ENCODE assay signal across 10 cellular contexts in genomic region chr16:88905563-88905962, GRCh38. TPM values are rescaled to one million over a fixed set of nuclear protein-coding genes. Genes with fewer than 3 reads are reported as not detected.
DNase-seq lines count a peak whose midpoint lies in the region; ATAC-seq and TF ChIP-seq lines count a peak whose summit lies in the region.
"Had no signal": no experiment of that assay in that cellular context is flagged by ENCODE, and none has a peak within 500 bp of the region (broad histone marks: within the 10 kb centered on the region; RNA-seq: fewer than 3 reads in every experiment).

No MANE protein-coding gene starts in this region.

- H3K27me3 ChIP-seq in gastrocnemius medialis: no peaks in the 10 kb centered on the region
- H3K27me3 ChIP-seq: Peyer's patch had no signal

- peak overlapping the region in 1 of 6 donors; percentile 56 for H3K27ac Mint-ChIP-seq in naive B cell
- H3K27ac Mint-ChIP-seq: natural killer cell treated with Interleukin-12 subunit alpha and Interleukin-12 subunit beta and Interleukin-15 and Interleukin-18, amount 100 ng/mL, for 72 hours had no signal

- peaks cover 7 to 20% of the 10 kb centered on the region in 2 donors for H3K4me1 ChIP-seq in gastrocnemius medialis
- H3K4me1 ChIP-seq: Peyer's patch had no signal

- TF ChIP-seq CTCF in gastrocnemius medialis (IDR thresholded peaks at IDR 0.05 in 4 of 5, conservative IDR thresholded peaks at IDR 0.05 in 1 of 5): no peak

- no peaks in the 10 kb centered on the region for H3K27me3 Mint-ChIP-seq in naive B cell

- H3K9me3 Mint-ChIP-seq in naive B cell: no peaks in the 10 kb centered on the region
- H3K9me3 Mint-ChIP-seq: natural killer cell treated with Interleukin-12 subunit alpha and Interleukin-12 subunit beta and Interleukin-15 and Interleukin-18, amount 100 ng/mL, for 72 hours had no signal

- no peaks in the 10 kb centered on the region for H3K36me3 Mint-ChIP-seq in naive B cell
- H3K36me3 Mint-ChIP-seq: natural killer cell treated with Interleukin-12 subunit alpha and Interleukin-12 subunit beta and Interleukin-15 and Interleukin-18, amount 100 ng/mL, for 72 hours had no signal

- TF ChIP-seq POLR2A in gastrocnemius medialis (IDR thresholded peaks at IDR 0.05): no peak

- no peak overlapping the region for H3K27ac ChIP-seq in gastrocnemius medialis

- H3K4me3 Mint-ChIP-seq in naive B cell: no peak overlapping the region
- H3K4me3 Mint-ChIP-seq: natural killer cell treated with Interleukin-12 subunit alpha and Interleukin-12 subunit beta and Interleukin-15 and Interleukin-18, amount 100 ng/mL, for 72 hours had no signal

- ATAC-seq in SK-N-SH treated with all-trans-retinoic acid at 6 μM for 48 hours (peak; percentile 14; the same call in 2 of the 3 replicates), naive B cell (ENCODE audit: low read depth in 2 of 2) (peak; percentile 40 to 43), gastrocnemius medialis (no peak), HG03097 (IDR thresholded peaks at IDR 0.05; ENCODE audit: low FRiP score, unreplicated experiment) (no peak)

- peaks cover 9 to 33% (median 21%) of the 10 kb centered on the region in 3 donors for H3K4me1 Mint-ChIP-seq in naive B cell

- DNase-seq in NCI-H82 (lab: John Stamatoyannopoulos, UW): peak; percentile 64
- DNase-seq in NCI-H82 treated with DMSO at 0.1 percent for 48 hours (lab: John Stamatoyannopoulos, UW; ENCODE audit: unreplicated experiment): no peak
- peak; percentile 66 for DNase-seq in GM19238 (ENCODE audit: insufficient read length, low spot score)
- no peak for DNase-seq in naive B cell
- DNase-seq in gastrocnemius medialis: no peak
- no peak for DNase-seq in islet precursor cell

- H3K36me3 ChIP-seq in gastrocnemius medialis: no peaks in the 10 kb centered on the region
- H3K36me3 ChIP-seq: Peyer's patch had no signal

- in situ Hi-C loops in gastrocnemius medialis (cut with MboI; ENCODE audit: low sequenced_read_pairs in 4 of 4): no loop called here

- intact Hi-C loops in gastrocnemius medialis (cut with DNase I; ENCODE audit: low total_unique reads): loop anchor here (10.0 kb wide), 1 partner anchor 51 kb away; the partner anchor contains the start of genes GALNS and TRAPPC2L

- H3K9me3 ChIP-seq in gastrocnemius medialis: no peaks in the 10 kb centered on the region
- H3K9me3 ChIP-seq: Peyer's patch had no signal

- no peak overlapping the region for H3K4me3 ChIP-seq in gastrocnemius medialis
- H3K4me3 ChIP-seq: Peyer's patch had no signal

TF ChIP-seq in SK-N-SH treated with all-trans-retinoic acid at 6 μM for 48 hours, 23 proteins besides CTCF, POLR2A, EP300 and RAD21:
- TF ChIP-seq CREB5 (CRISPR knock-in tag; IDR thresholded peaks at IDR 0.05; ENCODE audit: low read depth) (no peak), SNAI2 (CRISPR knock-in tag; IDR thresholded peaks at IDR 0.05) (no peak), CSDC2 (CRISPR knock-in tag; IDR thresholded peaks at IDR 0.05) (no peak), TOX (CRISPR knock-in tag; IDR thresholded peaks at IDR 0.05; ENCODE audit: borderline replicate concordance) (no peak), ZNF8 (CRISPR knock-in tag; IDR thresholded peaks at IDR 0.05) (no peak)

RNA-seq across cellular contexts. Expression of gene PABPN1L, which starts 39.1 kb away (rescaled TPM):
- polyA plus RNA-seq in naive B cell (ENCODE audit: low read depth in 6 of 6): not detected
- total RNA-seq in gastrocnemius medialis: not detected
- total RNA-seq: natural killer cell treated with Interleukin-12 subunit alpha and Interleukin-12 subunit beta and Interleukin-15 and Interleukin-18, amount 100 ng/mL, for 72 hours; Peyer's patch had no signal

RNA-seq across cellular contexts. Expression of gene TRAPPC2L, which starts 48.6 kb away (rescaled TPM):
- 100 to 1,000 TPM in 1 of 6 donors, 10 to 100 TPM in 5; 87.3 to 100 (median 90.9) TPM for polyA plus RNA-seq in naive B cell (ENCODE audit: low read depth in 6 of 6)
- 10 to 100 TPM; 17.8 to 27.9 (median 20.5) TPM for total RNA-seq in gastrocnemius medialis

RNA-seq across cellular contexts. Expression of gene GALNS, which starts 48.8 kb away (rescaled TPM):
- 10 to 100 TPM in 3 of 6 donors, 1 to 10 TPM in 3; 6.1 to 21.4 (median 9.5) TPM for polyA plus RNA-seq in naive B cell (ENCODE audit: low read depth in 6 of 6)
- 10 to 100 TPM in 2 of 4 donors, 1 to 10 TPM in 2; 8.8 to 14.7 (median 10.0) TPM for total RNA-seq in gastrocnemius medialis

Comparison
In these comparisons a context has a peak if more than half of its experiments do, and no peak if none do; other contexts are left out.
1. DNase-seq: peak in NCI-H82 (single experiment) and GM19238 (single experiment); none in NCI-H82 treated with DMSO at 0.1 percent for 48 hours (single experiment), naive B cell (single experiment), gastrocnemius medialis (0 of 2) and islet precursor cell (single experiment).
2. ATAC-seq: peak in SK-N-SH treated with all-trans-retinoic acid at 6 μM for 48 hours (single experiment) and naive B cell (2 of 2); none in gastrocnemius medialis (0 of 2) and HG03097 (single experiment).